Comparison of ENCODE assay signal across 8 cellular contexts in the genomic region with DNA sequence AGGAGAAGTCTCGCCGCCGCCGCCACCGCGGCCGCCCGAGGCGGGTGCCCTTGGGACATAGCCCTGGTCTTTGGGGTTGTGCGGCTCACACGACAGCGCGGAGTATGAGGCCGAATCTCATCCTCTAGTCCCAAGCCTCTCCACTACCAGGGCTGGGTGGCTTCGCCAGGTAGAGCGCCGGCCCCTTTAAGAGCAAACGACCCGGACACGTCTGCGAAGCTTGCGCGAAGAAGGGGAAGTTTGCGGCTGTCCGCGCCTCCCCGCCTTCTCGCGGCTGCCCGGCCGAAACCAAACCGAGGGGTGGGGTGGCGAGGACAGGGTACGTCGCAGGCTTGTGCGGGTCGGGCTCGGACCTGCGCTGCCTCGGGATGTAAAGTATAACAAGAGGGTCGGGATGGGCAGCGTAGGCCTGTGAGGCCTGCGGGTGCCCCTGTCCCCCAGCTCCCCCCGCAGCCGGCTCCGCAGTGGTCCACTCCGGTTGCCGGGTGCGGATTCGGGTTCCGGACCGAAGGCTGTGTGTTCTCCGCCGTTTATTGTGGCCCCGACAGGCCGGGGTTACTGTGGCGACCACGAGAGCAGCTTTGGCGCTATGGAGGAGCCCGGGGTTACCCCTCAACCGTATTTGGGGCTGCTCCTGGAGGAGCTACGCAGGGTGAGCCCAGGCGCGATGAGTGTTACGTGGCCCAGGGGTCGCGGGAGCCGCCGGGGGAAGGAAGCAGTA. TPM values are rescaled to one million over a fixed set of nuclear protein-coding genes. Genes with fewer than 3 reads are reported as not detected.
DNase-seq lines count a peak whose midpoint lies in the region; ATAC-seq, FAIRE-seq and TF ChIP-seq lines count a peak whose summit lies in the region.

No MANE protein-coding gene starts in this region.

- peak; percentile 94 for FAIRE-seq in GM12892 (lab: Jason Lieb, UNC)

- peak; percentile 72; the same call in 1 of the 2 replicates for TF ChIP-seq POLR2A in GM12892 (IDR thresholded peaks at IDR 0.05; ENCODE audit: low read depth, low read length)
- peak; percentile 11 to 54 for TF ChIP-seq POLR2A in uterus (IDR thresholded peaks at IDR 0.05)

- H3K36me3 ChIP-seq in right atrium auricular region (no peaks in the 10 kb centered on the region), uterus (no peaks in the 10 kb centered on the region)

- TF ChIP-seq CTCF in right atrium auricular region (IDR thresholded peaks at IDR 0.05) (no peak), uterus (IDR thresholded peaks at IDR 0.05) (no peak)

- ATAC-seq in HG02623 (IDR thresholded peaks at IDR 0.05; ENCODE audit: unreplicated experiment): peak; percentile 84

- no peaks in the 10 kb centered on the region for H3K27me3 ChIP-seq in right atrium auricular region
- no peaks in the 10 kb centered on the region for H3K27me3 ChIP-seq in uterus

- H3K27ac ChIP-seq in right atrium auricular region: peak overlapping the region; percentile 96 to 97
- peak overlapping the region; percentile 97 for H3K27ac ChIP-seq in uterus

- H3K9me3 ChIP-seq in right atrium auricular region (peaks cover 0 to 3% of the 10 kb centered on the region in 2 donors), uterus (no peaks in the 10 kb centered on the region)

- DNase-seq in GM12892 (ENCODE audit: insufficient read length) (peak; percentile 63), NCI-H1092 treated with DMSO at 0.1 percent for 48 hours (lab: John Stamatoyannopoulos, UW) (peak; percentile 88), T-helper 1 cell (peak; percentile 42 to 90 (median 57)), amniotic stem cell (lab: John Stamatoyannopoulos, UW) (peak; percentile 39), right atrium auricular region (ENCODE audit: low spot score) (peak; percentile 80), pulmonary artery endothelial cell (ENCODE audit: low read depth, low spot score) (peak; percentile 57), uterus (peak; percentile 76 to 80)

- H3K4me3 ChIP-seq in right atrium auricular region (peak overlapping the region; percentile 78 to 84), uterus (peak overlapping the region; percentile 75 to 87)

- intact Hi-C loops in uterus (cut with DNase I; ENCODE audit: low total_unique reads): no loop called here

- H3K4me1 ChIP-seq in right atrium auricular region (peaks cover 0 to 28% of the 10 kb centered on the region in 2 donors), uterus (no peaks in the 10 kb centered on the region)

RNA-seq across cellular contexts. Expression of gene MIA2, which starts 33.3 kb away (rescaled TPM):
- polyA plus RNA-seq in GM12892 (2012; ENCODE audit: missing spikeins): 10.5 TPM
- total RNA-seq in right atrium auricular region (10 to 100 TPM; 14.2 to 34.2 TPM), pulmonary artery endothelial cell (8.5 and 12.9 TPM in 2 replicates), uterus (10 to 100 TPM; 15.3 to 38.2 (median 23.9) TPM)

Comparison
In these comparisons a context has a peak if more than half of its experiments do, and no peak if none do; other contexts are left out.
1. Peak in every context shown above with its lines: DNase-seq, ATAC-seq, H3K4me3 ChIP-seq and H3K27ac ChIP-seq.